1 cellular context compared by ENCODE assay signal in the genomic region with DNA sequence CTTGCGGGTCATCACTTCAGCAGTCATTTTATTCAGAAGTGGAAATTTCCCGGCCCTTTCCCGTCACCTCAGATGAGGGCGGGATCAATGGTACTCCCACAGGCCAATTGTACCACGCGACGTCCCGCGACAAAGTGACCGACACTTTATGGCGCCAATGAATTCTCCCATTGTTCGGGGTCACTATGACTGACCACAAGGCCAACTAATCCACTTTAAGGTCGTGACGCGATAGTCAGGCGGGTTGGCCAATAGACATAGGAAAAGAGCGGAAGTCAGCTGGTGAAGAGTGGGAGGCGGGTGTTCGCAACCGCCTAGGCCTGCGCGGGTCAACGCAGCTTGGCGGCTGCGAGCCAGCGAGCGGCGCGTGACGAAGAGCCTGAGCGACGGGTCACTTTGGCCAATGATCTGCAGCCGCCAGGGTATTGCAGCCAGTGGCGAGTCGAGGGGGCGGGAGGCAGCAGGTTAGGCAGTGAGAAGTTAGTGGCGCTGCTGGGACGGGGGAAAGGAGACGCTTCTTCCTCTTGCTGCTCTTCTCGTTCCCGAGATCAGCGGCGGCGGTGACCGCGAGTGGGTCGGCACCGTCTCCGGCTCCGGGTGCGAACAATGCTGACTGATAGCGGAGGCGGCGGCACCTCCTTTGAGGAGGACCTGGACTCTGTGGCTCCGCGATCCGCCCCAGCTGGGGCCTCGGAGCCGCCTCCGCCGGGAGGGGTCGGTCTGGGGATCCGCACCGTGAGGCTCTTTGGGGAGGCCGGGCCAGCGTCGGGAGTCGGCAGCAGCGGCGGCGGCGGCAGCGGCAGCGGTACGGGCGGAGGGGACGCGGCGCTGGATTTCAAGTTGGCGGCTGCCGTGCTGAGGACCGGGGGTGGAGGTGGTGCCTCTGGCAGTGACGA.
A peak's percentile ranks its signal among the peaks of the same experiment; 100 is the strongest.
TF ChIP-seq lines count a peak whose summit lies in the region.

A gene with protein sequence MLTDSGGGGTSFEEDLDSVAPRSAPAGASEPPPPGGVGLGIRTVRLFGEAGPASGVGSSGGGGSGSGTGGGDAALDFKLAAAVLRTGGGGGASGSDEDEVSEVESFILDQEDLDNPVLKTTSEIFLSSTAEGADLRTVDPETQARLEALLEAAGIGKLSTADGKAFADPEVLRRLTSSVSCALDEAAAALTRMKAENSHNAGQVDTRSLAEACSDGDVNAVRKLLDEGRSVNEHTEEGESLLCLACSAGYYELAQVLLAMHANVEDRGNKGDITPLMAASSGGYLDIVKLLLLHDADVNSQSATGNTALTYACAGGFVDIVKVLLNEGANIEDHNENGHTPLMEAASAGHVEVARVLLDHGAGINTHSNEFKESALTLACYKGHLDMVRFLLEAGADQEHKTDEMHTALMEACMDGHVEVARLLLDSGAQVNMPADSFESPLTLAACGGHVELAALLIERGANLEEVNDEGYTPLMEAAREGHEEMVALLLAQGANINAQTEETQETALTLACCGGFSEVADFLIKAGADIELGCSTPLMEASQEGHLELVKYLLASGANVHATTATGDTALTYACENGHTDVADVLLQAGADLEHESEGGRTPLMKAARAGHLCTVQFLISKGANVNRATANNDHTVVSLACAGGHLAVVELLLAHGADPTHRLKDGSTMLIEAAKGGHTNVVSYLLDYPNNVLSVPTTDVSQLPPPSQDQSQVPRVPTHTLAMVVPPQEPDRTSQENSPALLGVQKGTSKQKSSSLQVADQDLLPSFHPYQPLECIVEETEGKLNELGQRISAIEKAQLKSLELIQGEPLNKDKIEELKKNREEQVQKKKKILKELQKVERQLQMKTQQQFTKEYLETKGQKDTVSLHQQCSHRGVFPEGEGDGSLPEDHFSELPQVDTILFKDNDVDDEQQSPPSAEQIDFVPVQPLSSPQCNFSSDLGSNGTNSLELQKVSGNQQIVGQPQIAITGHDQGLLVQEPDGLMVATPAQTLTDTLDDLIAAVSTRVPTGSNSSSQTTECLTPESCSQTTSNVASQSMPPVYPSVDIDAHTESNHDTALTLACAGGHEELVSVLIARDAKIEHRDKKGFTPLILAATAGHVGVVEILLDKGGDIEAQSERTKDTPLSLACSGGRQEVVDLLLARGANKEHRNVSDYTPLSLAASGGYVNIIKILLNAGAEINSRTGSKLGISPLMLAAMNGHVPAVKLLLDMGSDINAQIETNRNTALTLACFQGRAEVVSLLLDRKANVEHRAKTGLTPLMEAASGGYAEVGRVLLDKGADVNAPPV (N-terminal part only) (plus strand): TSS at position 472 of the 896 bp plus-strand sequence. CDS start 135 bp downstream, at position 607.

TF ChIP-seq in K562, 482 proteins besides CTCF, POLR2A, EP300 and RAD21 (continued from another document and continues in another):
- TF ChIP-seq, protein P1, sequence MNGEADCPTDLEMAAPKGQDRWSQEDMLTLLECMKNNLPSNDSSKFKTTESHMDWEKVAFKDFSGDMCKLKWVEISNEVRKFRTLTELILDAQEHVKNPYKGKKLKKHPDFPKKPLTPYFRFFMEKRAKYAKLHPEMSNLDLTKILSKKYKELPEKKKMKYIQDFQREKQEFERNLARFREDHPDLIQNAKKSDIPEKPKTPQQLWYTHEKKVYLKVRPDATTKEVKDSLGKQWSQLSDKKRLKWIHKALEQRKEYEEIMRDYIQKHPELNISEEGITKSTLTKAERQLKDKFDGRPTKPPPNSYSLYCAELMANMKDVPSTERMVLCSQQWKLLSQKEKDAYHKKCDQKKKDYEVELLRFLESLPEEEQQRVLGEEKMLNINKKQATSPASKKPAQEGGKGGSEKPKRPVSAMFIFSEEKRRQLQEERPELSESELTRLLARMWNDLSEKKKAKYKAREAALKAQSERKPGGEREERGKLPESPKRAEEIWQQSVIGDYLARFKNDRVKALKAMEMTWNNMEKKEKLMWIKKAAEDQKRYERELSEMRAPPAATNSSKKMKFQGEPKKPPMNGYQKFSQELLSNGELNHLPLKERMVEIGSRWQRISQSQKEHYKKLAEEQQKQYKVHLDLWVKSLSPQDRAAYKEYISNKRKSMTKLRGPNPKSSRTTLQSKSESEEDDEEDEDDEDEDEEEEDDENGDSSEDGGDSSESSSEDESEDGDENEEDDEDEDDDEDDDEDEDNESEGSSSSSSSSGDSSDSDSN (IDR thresholded peaks at IDR 0.05; ENCODE audit: borderline replicate concordance in 1 of 2, low read depth in 2 of 2, low read length in 2 of 2), result peak in 1 of 2 experiments; percentile 59; a peak in 1 of 4 replicates
- no peak for TF ChIP-seq ZNF41 (CRISPR knock-in tag; conservative IDR thresholded peaks at IDR 0.05)
- TF ChIP-seq, protein P2, sequence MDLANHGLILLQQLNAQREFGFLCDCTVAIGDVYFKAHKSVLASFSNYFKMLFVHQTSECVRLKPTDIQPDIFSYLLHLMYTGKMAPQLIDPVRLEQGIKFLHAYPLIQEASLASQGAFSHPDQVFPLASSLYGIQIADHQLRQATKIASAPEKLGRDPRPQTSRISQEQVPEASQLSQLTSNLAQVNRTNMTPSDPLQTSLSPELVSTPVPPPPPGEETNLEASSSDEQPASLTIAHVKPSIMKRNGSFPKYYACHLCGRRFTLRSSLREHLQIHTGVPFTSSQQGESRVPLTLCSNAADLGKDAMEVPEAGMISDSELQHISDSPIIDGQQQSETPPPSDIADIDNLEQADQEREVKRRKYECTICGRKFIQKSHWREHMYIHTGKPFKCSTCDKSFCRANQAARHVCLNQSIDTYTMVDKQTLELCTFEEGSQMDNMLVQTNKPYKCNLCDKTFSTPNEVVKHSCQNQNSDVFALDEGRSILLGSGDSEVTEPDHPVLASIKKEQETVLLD (IDR thresholded peaks at IDR 0.05), result peak; percentile 81
- TF ChIP-seq FOXJ3 (CRISPR knock-in tag; IDR thresholded peaks at IDR 0.05), result no peak
- peak; percentile 43 to 83; a peak in 3 of 4 replicates for TF ChIP-seq MAZ (CRISPR knock-in tag; conservative IDR thresholded peaks at IDR 0.05 in 1 of 2, IDR thresholded peaks at IDR 0.05 in 1 of 2)
- no peak; the same call in 1 of the 2 replicates for TF ChIP-seq CBX1 (IDR thresholded peaks at IDR 0.05; ENCODE audit: low read depth)
- TF ChIP-seq POLR2H (tag; IDR thresholded peaks at IDR 0.05; ENCODE audit: low read depth), result peak; percentile 73
- TF ChIP-seq BRCA1 (IDR thresholded peaks at IDR 0.05), result no peak
- TF ChIP-seq BRCA1 (CRISPR knock-in tag; IDR thresholded peaks at IDR 0.05), result no peak
- TF ChIP-seq ZNF184 (CRISPR knock-in tag; IDR thresholded peaks at IDR 0.05), result no peak
- TF ChIP-seq GABPB2 (CRISPR knock-in tag; conservative IDR thresholded peaks at IDR 0.05), result no peak
- no peak for TF ChIP-seq FOXJ2 (tag; IDR thresholded peaks at IDR 0.05)
- TF ChIP-seq CHD4 (IDR thresholded peaks at IDR 0.05; ENCODE audit: insufficient read depth, insufficient replicate concordance, low read depth, low read length, poor library complexity, severe bottlenecking), result no peak
- TF ChIP-seq, protein P3, sequence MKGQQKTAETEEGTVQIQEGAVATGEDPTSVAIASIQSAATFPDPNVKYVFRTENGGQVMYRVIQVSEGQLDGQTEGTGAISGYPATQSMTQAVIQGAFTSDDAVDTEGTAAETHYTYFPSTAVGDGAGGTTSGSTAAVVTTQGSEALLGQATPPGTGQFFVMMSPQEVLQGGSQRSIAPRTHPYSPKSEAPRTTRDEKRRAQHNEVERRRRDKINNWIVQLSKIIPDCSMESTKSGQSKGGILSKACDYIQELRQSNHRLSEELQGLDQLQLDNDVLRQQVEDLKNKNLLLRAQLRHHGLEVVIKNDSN (CRISPR knock-in tag; IDR thresholded peaks at IDR 0.05), result peak; percentile 95
- no peak for TF ChIP-seq ZNF311 (CRISPR knock-in tag; IDR thresholded peaks at IDR 0.05)
- TF ChIP-seq IFI16 (CRISPR knock-in tag; IDR thresholded peaks at IDR 0.05), result 0 out of 2 replicates have a peak, but pooled peaks have one; percentile 71
- no peak for TF ChIP-seq HNRNPUL1 (IDR thresholded peaks at IDR 0.05; ENCODE audit: low read length)
- TF ChIP-seq GTF2F1 (IDR thresholded peaks at IDR 0.05; ENCODE audit: low read depth, low read length), result no peak
- TF ChIP-seq, protein P4, sequence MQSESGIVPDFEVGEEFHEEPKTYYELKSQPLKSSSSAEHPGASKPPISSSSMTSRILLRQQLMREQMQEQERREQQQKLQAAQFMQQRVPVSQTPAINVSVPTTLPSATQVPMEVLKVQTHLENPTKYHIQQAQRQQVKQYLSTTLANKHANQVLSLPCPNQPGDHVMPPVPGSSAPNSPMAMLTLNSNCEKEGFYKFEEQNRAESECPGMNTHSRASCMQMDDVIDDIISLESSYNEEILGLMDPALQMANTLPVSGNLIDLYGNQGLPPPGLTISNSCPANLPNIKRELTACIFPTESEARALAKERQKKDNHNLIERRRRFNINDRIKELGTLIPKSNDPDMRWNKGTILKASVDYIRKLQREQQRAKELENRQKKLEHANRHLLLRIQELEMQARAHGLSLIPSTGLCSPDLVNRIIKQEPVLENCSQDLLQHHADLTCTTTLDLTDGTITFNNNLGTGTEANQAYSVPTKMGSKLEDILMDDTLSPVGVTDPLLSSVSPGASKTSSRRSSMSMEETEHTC (IDR thresholded peaks at IDR 0.05), result peak; percentile 96
- TF ChIP-seq TCF7L2 (IDR thresholded peaks at IDR 0.05; ENCODE audit: low read depth, low read length), result no peak
- TF ChIP-seq HDGF (IDR thresholded peaks at IDR 0.05), result no peak
- no peak for TF ChIP-seq CBFB (CRISPR knock-in tag; IDR thresholded peaks at IDR 0.05)
- no peak for TF ChIP-seq ILF3 (IDR thresholded peaks at IDR 0.05; ENCODE audit: borderline replicate concordance)
- no peak for TF ChIP-seq FOXK1 (CRISPR knock-in tag; IDR thresholded peaks at IDR 0.05; ENCODE audit: borderline replicate concordance)
- TF ChIP-seq, protein P5, sequence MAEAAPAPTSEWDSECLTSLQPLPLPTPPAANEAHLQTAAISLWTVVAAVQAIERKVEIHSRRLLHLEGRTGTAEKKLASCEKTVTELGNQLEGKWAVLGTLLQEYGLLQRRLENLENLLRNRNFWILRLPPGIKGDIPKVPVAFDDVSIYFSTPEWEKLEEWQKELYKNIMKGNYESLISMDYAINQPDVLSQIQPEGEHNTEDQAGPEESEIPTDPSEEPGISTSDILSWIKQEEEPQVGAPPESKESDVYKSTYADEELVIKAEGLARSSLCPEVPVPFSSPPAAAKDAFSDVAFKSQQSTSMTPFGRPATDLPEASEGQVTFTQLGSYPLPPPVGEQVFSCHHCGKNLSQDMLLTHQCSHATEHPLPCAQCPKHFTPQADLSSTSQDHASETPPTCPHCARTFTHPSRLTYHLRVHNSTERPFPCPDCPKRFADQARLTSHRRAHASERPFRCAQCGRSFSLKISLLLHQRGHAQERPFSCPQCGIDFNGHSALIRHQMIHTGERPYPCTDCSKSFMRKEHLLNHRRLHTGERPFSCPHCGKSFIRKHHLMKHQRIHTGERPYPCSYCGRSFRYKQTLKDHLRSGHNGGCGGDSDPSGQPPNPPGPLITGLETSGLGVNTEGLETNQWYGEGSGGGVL (CRISPR knock-in tag; IDR thresholded peaks at IDR 0.05), result no peak
- no peak for TF ChIP-seq STAG1 (CRISPR knock-in tag; IDR thresholded peaks at IDR 0.05; ENCODE audit: borderline replicate concordance)
- TF ChIP-seq ZNF274 (IDR thresholded peaks at IDR 0.05; ENCODE audit: borderline replicate concordance, low read depth, low read length), result no peak
- peak; percentile 95 for TF ChIP-seq CREB1 (IDR thresholded peaks at IDR 0.05)
- TF ChIP-seq CREB1 (CRISPR knock-in tag; IDR thresholded peaks at IDR 0.05), result peak; percentile 95
- TF ChIP-seq, protein P6, sequence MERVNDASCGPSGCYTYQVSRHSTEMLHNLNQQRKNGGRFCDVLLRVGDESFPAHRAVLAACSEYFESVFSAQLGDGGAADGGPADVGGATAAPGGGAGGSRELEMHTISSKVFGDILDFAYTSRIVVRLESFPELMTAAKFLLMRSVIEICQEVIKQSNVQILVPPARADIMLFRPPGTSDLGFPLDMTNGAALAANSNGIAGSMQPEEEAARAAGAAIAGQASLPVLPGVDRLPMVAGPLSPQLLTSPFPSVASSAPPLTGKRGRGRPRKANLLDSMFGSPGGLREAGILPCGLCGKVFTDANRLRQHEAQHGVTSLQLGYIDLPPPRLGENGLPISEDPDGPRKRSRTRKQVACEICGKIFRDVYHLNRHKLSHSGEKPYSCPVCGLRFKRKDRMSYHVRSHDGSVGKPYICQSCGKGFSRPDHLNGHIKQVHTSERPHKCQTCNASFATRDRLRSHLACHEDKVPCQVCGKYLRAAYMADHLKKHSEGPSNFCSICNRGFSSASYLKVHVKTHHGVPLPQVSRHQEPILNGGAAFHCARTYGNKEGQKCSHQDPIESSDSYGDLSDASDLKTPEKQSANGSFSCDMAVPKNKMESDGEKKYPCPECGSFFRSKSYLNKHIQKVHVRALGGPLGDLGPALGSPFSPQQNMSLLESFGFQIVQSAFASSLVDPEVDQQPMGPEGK (CRISPR knock-in tag; IDR thresholded peaks at IDR 0.05; ENCODE audit: borderline replicate concordance), result no peak
- peak; percentile 65 for TF ChIP-seq POLR2AphosphoS5 (IDR thresholded peaks at IDR 0.05; ENCODE audit: control insufficient read depth, insufficient read depth, low read depth, low read length)
- no peak for TF ChIP-seq IRF2 (CRISPR knock-in tag; IDR thresholded peaks at IDR 0.05)
- no peak for TF ChIP-seq MXI1 (IDR thresholded peaks at IDR 0.05; ENCODE audit: low read depth, low read length)
- TF ChIP-seq ZNF584 (CRISPR knock-in tag; IDR thresholded peaks at IDR 0.05; ENCODE audit: low read depth), result no peak
- TF ChIP-seq MCM7 (IDR thresholded peaks at IDR 0.05), result no peak
- TF ChIP-seq, protein P7, sequence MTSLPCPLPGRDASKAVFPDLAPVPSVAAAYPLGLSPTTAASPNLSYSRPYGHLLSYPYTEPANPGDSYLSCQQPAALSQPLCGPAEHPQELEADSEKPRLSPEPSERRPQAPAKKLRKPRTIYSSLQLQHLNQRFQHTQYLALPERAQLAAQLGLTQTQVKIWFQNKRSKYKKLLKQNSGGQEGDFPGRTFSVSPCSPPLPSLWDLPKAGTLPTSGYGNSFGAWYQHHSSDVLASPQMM (CRISPR knock-in tag; IDR thresholded peaks at IDR 0.05), result no peak
- no peak for TF ChIP-seq ZNF436 (CRISPR knock-in tag; IDR thresholded peaks at IDR 0.05)
- TF ChIP-seq NFXL1 (CRISPR knock-in tag; IDR thresholded peaks at IDR 0.05), result no peak
- TF ChIP-seq, protein P8, sequence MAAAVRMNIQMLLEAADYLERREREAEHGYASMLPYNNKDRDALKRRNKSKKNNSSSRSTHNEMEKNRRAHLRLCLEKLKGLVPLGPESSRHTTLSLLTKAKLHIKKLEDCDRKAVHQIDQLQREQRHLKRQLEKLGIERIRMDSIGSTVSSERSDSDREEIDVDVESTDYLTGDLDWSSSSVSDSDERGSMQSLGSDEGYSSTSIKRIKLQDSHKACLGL (CRISPR knock-in tag; IDR thresholded peaks at IDR 0.05; ENCODE audit: borderline replicate concordance, poor library complexity, severe bottlenecking), result no peak
- no peak for TF ChIP-seq XRCC4 (IDR thresholded peaks at IDR 0.05; ENCODE audit: extremely low read depth, insufficient read depth, insufficient read length)
- no peak for TF ChIP-seq GATAD2A (IDR thresholded peaks at IDR 0.05)
- peak; percentile 71; the same call in 1 of the 2 replicates for TF ChIP-seq CEBPG (CRISPR knock-in tag; IDR thresholded peaks at IDR 0.05)
- peak in 1 of 2 experiments; percentile 9; a peak in 1 of 4 replicates for TF ChIP-seq CEBPG (tag; conservative IDR thresholded peaks at IDR 0.05 in 1 of 2, IDR thresholded peaks at IDR 0.05 in 1 of 2)
- TF ChIP-seq MCM2 (IDR thresholded peaks at IDR 0.05; ENCODE audit: low read depth), result no peak
- TF ChIP-seq, protein P9, sequence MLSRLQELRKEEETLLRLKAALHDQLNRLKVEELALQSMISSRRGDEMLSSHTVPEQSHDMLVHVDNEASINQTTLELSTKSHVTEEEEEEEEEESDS (CRISPR knock-in tag; IDR thresholded peaks at IDR 0.05), result no peak
